8 cellular contexts compared by ENCODE assay signal in genomic region chr7:121385800-121386179, GRCh38. TPM values are rescaled to one million over a fixed set of nuclear protein-coding genes. Genes with fewer than 3 reads are reported as not detected.
A peak's percentile ranks its signal among the peaks of the same experiment; 100 is the strongest.
DNase-seq lines count a peak whose midpoint lies in the region; ATAC-seq and TF ChIP-seq lines count a peak whose summit lies in the region.

No MANE protein-coding gene starts in this region.

- no peaks in the 10 kb centered on the region for H3K9me2 ChIP-seq in OCI-LY7 (ENCODE audit: insufficient read depth, low read length)

- H3K27ac Mint-ChIP-seq in activated naive CD4-positive, alpha-beta T cell treated with anti-CD3 and anti-CD28 coated beads, Interleukin-2, amount 50 U/mL, for 24 hours: no peak overlapping the region

- no peaks in the 10 kb centered on the region for H3K9me3 Mint-ChIP-seq in activated naive CD4-positive, alpha-beta T cell treated with anti-CD3 and anti-CD28 coated beads, Interleukin-2, amount 50 U/mL, for 24 hours

- no peak for DNase-seq in activated naive CD4-positive, alpha-beta T cell treated with Interleukin-2 at 50 U/mL for 16 hours
- DNase-seq in OCI-LY7 (ENCODE audit: low spot score) (peak; percentile 38), NCI-H187 (lab: John Stamatoyannopoulos, UW) (no peak), SW 1271 (lab: John Stamatoyannopoulos, UW) (no peak)
- DNase-seq in activated effector memory CD4-positive, alpha-beta T cell treated with Interleukin-2 at 50 U/mL for 16 hours: no peak

- H2AFZ ChIP-seq in OCI-LY7 (ENCODE audit: low read length): no peak overlapping the region

- peak; percentile 90 for ATAC-seq in HG02970 (IDR thresholded peaks at IDR 0.05; ENCODE audit: low FRiP score, unreplicated experiment)

- peak overlapping the region; percentile 36 for H3K4me3 Mint-ChIP-seq in activated naive CD4-positive, alpha-beta T cell treated with anti-CD3 and anti-CD28 coated beads, Interleukin-2, amount 50 U/mL, for 24 hours

- peaks cover 34% of the 10 kb centered on the region for H4K20me1 ChIP-seq in OCI-LY7 (ENCODE audit: insufficient read depth, low read length)

- no peak overlapping the region for H3K27ac ChIP-seq in OCI-LY7 (ENCODE audit: low read depth, low read length, poor library complexity, severe bottlenecking)
- H3K27ac ChIP-seq in muscle layer of duodenum (ENCODE audit: low read length): peak overlapping the region; percentile 24

- intact Hi-C loops in OCI-LY7 (cut with micrococcal nuclease; ENCODE audit: unreplicated experiment): no loop called here

- no peaks in the 10 kb centered on the region for H3K36me3 Mint-ChIP-seq in activated naive CD4-positive, alpha-beta T cell treated with anti-CD3 and anti-CD28 coated beads, Interleukin-2, amount 50 U/mL, for 24 hours

- H3K4me1 Mint-ChIP-seq in activated naive CD4-positive, alpha-beta T cell treated with anti-CD3 and anti-CD28 coated beads, Interleukin-2, amount 50 U/mL, for 24 hours: peaks cover 83% of the 10 kb centered on the region

- H3K27me3 Mint-ChIP-seq in activated naive CD4-positive, alpha-beta T cell treated with anti-CD3 and anti-CD28 coated beads, Interleukin-2, amount 50 U/mL, for 24 hours: no peaks in the 10 kb centered on the region

- H3K36me3 ChIP-seq in OCI-LY7 (ENCODE audit: insufficient read depth, low read length) (peaks cover 9% of the 10 kb centered on the region), muscle layer of duodenum (ENCODE audit: control insufficient read depth in 1 of 2, insufficient read depth in 2 of 2, low read length in 2 of 2) (no peaks in the 10 kb centered on the region)

- H3K9me3 ChIP-seq in OCI-LY7 (ENCODE audit: low read length) (no peaks in the 10 kb centered on the region), muscle layer of duodenum (ENCODE audit: control insufficient read depth in 1 of 2, low read length in 2 of 2) (no peaks in the 10 kb centered on the region)

- no TSS peak for BruUV-seq in OCI-LY7 (replicated peaks; lab: Mats Ljungman, UMichigan)

- TF ChIP-seq CTCF in OCI-LY7 (conservative IDR thresholded peaks at IDR 0.05; ENCODE audit: low read length): no peak

- H3K4me2 ChIP-seq in OCI-LY7 (ENCODE audit: low read length): peak overlapping the region; percentile 28; the same call in 1 of the 2 replicates

- H3K4me3 ChIP-seq in OCI-LY7 (ENCODE audit: low read depth, low read length, poor library complexity, severe bottlenecking) (no peak overlapping the region), muscle layer of duodenum (ENCODE audit: low read depth in 1 of 2, low read length in 2 of 2) (no peak overlapping the region)

- peaks cover 78% of the 10 kb centered on the region for H3K79me2 ChIP-seq in OCI-LY7 (ENCODE audit: insufficient read depth, low read depth, low read length)

- H3K4me1 ChIP-seq in OCI-LY7 (ENCODE audit: insufficient read depth, low read length, poor library complexity, severe bottlenecking) (peaks cover 50% of the 10 kb centered on the region), muscle layer of duodenum (ENCODE audit: control insufficient read depth in 1 of 2, insufficient read depth in 2 of 2, low read length in 2 of 2) (peaks cover 4 to 15% of the 10 kb centered on the region in 2 donors)

- CTCF ChIA-PET in OCI-LY7 (lab: Charles Lee; ENCODE audit: unreplicated experiment): interaction anchor here (1.2 kb wide), 1 partner anchor 10 kb away, joined by 6 read pairs; the partner anchor contains the start of gene FAM3C

- POLR2A ChIA-PET in OCI-LY7 (lab: Charles Lee): interaction anchor here (0.6 to 4.2 kb wide), 8 partner anchors 9 to 16 kb away, joined by 3 to 21 read pairs (median 4); partner anchors contain the start of gene FAM3C

- H3K27me3 ChIP-seq in muscle layer of duodenum (ENCODE audit: low read depth, low read length): no peaks in the 10 kb centered on the region

RNA-seq across cellular contexts. Expression of gene FAM3C, which starts 10.3 kb away (rescaled TPM):
- 18.1 and 22.9 TPM in 2 replicates for total RNA-seq in OCI-LY7 (2014; rRNA removed; shearing (Covaris generic))
- total RNA-seq in OCI-LY7 (2022): 27.6 and 35.3 TPM in 2 replicates

RNA-seq across cellular contexts. Expression of gene WNT16, which starts 57.0 kb away (rescaled TPM):
- total RNA-seq in OCI-LY7 (2014; rRNA removed; shearing (Covaris generic)): not detected in 2 replicates
- not detected in 2 replicates for total RNA-seq in OCI-LY7 (2022)
